Comparison of ENCODE assay signal across 30 cellular contexts in genomic region chr16:80447263-80447662, GRCh38.
"Had no signal": no experiment of that assay in that cellular context is flagged by ENCODE, and none has a peak within 500 bp of the region (broad histone marks: within the 10 kb centered on the region; RNA-seq: fewer than 3 reads in every experiment).

No MANE protein-coding gene starts in this region.

- H3K27ac ChIP-seq: ascending aorta, cardiac muscle cell, VCaP had no signal

- H3K36me3 ChIP-seq: ascending aorta, cardiac muscle cell had no signal

- H3K4me1 ChIP-seq: ascending aorta had no signal

- H3K27me3 ChIP-seq: ascending aorta had no signal

- ATAC-seq: activated CD8-positive, alpha-beta memory T cell treated with anti-CD3 and anti-CD28 coated beads, Interleukin-2, amount 10 ng/mL, durations not matched to agents 7 days and 5 days; activated CD8-positive, alpha-beta T cell treated with anti-CD3 and anti-CD28 coated beads, Interleukin-2, amount 10 ng/mL, durations not matched to agents 7 days and 5 days; activated naive CD8-positive, alpha-beta T cell treated with anti-CD3 and anti-CD28 coated beads, Interleukin-2, amount 50 U/mL, for 24 hours had no signal

- H3K4me3 ChIP-seq: ascending aorta, cardiac muscle cell had no signal

- FAIRE-seq: bronchial epithelial cell, TTC549 had no signal

- H3K9me3 ChIP-seq: ascending aorta had no signal

- DNase-seq: activated B cell treated with CpG ODN at 0.5 μM for 24 hours; activated CD4-positive, alpha-beta memory T cell treated with anti-CD3 and anti-CD28 coated beads, Interleukin-2, amount 10 ng/mL, durations not matched to agents 7 days and 5 days; activated CD4-positive, alpha-beta T cell treated with anti-CD3 and anti-CD28 coated beads for 4 hours; activated CD4-positive, alpha-beta T cell treated with anti-CD3 and anti-CD28 coated beads, Interleukin-2, amount 10 ng/mL, durations not matched to agents 24 days and 14 days; activated CD4-positive, alpha-beta T cell treated with anti-CD3 and anti-CD28 coated beads, Interleukin-2, amount 50 U/mL, for 1 hour; activated CD4-positive, alpha-beta T cell treated with anti-CD3 and anti-CD28 coated beads, Interleukin-2, amount 50 U/mL, for 4 hours; activated CD4-positive, CD25-positive, alpha-beta regulatory T cell treated with anti-CD3 and anti-CD28 coated beads, Interleukin-2, amount 50 U/mL, for 72 hours; activated CD8-positive, alpha-beta memory T cell treated with anti-CD3 and anti-CD28 coated beads for 24 hours; activated CD8-positive, alpha-beta memory T cell treated with anti-CD3 and anti-CD28 coated beads, Interleukin-2, amount 10 ng/mL, durations not matched to agents 7 days and 5 days; activated CD8-positive, alpha-beta memory T cell treated with anti-CD3 and anti-CD28 coated beads, Interleukin-2, amount 50 U/mL, for 48 hours; activated CD8-positive, alpha-beta T cell treated with anti-CD3 and anti-CD28 coated beads, Interleukin-2, amount 10 ng/mL, durations not matched to agents 7 days and 5 days; activated effector memory CD4-positive, alpha-beta T cell treated with Interleukin-2 at 50 U/mL for 16 hours; activated gamma-delta T cell; activated naive CD4-positive, alpha-beta T cell treated with anti-CD3 and anti-CD28 coated beads, Interleukin-2, amount 10 ng/mL, durations not matched to agents 7 days and 5 days; activated naive CD4-positive, alpha-beta T cell treated with Interleukin-2 at 50 U/mL for 16 hours; activated naive CD8-positive, alpha-beta T cell treated with anti-CD3 and anti-CD28 coated beads, Interleukin-2, amount 10 ng/mL, durations not matched to agents 7 days and 5 days; activated naive CD8-positive, alpha-beta T cell treated with anti-CD3 and anti-CD28 coated beads, Interleukin-2, amount 50 U/mL, for 24 hours; activated T-cell treated with anti-CD3 and anti-CD28 coated beads, Interleukin-2, amount 50 U/mL, for 24 hours; activated T-cell treated with anti-CD3 and anti-CD28 coated beads, Interleukin-2, amount 50 U/mL, for 48 hours; amygdala; anterior cingulate cortex; caudate nucleus; T-helper 1 cell; T-helper 2 cell; T-helper 9 cell had no signal
